15 cellular contexts compared by ENCODE assay signal in genomic region chr2:127735537-127736399, GRCh38. TPM values are rescaled to one million over a fixed set of nuclear protein-coding genes. Genes with fewer than 3 reads are reported as not detected.
DNase-seq lines count a peak whose midpoint lies in the region; ATAC-seq, FAIRE-seq and TF ChIP-seq lines count a peak whose summit lies in the region.
"Had no signal": no experiment of that assay in that cellular context is flagged by ENCODE, and none has a peak within 500 bp of the region (broad histone marks: within the 10 kb centered on the region; RNA-seq: fewer than 3 reads in every experiment).

No MANE protein-coding gene starts in this region.

- DNase-seq in bronchial epithelial cell (ENCODE audit: low read depth) (peak; percentile 39), osteoblast (ENCODE audit: insufficient read length, low spot score, missing footprints) (peak; percentile 62), transverse colon (no peak), ureter (ENCODE audit: low spot score) (no peak)
- no peak for DNase-seq in activated effector memory CD4-positive, alpha-beta T cell treated with anti-CD3 and anti-CD28 coated beads, Interleukin-2, amount 50 U/mL, for 16 hours
- DNase-seq: colonic mucosa, DMS153, glutamatergic neuron, NCI-H2107, RPMI8226 had no signal

- no peak overlapping the region for H3K4me2 ChIP-seq in osteoblast (ENCODE audit: insufficient read depth, low read length)
- H3K4me2 ChIP-seq: KMS-11 had no signal

- H2AFZ ChIP-seq in osteoblast (ENCODE audit: low read length), result no peak overlapping the region

- H3K27ac ChIP-seq in osteoblast (ENCODE audit: low read depth, low read length) (no peak overlapping the region), transverse colon (no peak overlapping the region)
- H3K27ac ChIP-seq: colonic mucosa, KMS-11, VCaP had no signal

- H3K4me1 ChIP-seq in osteoblast (ENCODE audit: insufficient read depth, low read length) (peaks cover 13% of the 10 kb centered on the region), transverse colon (peaks cover 0 to 26% (median 8%) of the 10 kb centered on the region in 4 donors)
- H3K4me1 ChIP-seq: colonic mucosa had no signal

- TF ChIP-seq CTCF in bronchial epithelial cell (IDR thresholded peaks at IDR 0.05; ENCODE audit: insufficient read depth, low read length, severe bottlenecking), result no peak
- no peak for TF ChIP-seq CTCF in osteoblast (IDR thresholded peaks at IDR 0.05; ENCODE audit: extremely low read depth, low read depth, low read length)
- no peak for TF ChIP-seq CTCF in transverse colon (IDR thresholded peaks at IDR 0.05)

- 85 to 88% methylated on average over 3 of the region's 3 CpGs for WGBS in transverse colon (ENCODE audit: low coverage in 1 of 2), 2 donors

- no peak for TF ChIP-seq POLR2A in transverse colon (IDR thresholded peaks at IDR 0.05)

- FAIRE-seq in bronchial epithelial cell (lab: Jason Lieb, UNC), result no peak

- H3K4me3 ChIP-seq in bronchial epithelial cell (ENCODE audit: low read depth, low read length) (no peak overlapping the region), osteoblast (ENCODE audit: insufficient read depth, low read length) (no peak overlapping the region), transverse colon (no peak overlapping the region)
- H3K4me3 ChIP-seq: colonic mucosa had no signal

- ATAC-seq in GM19023 (IDR thresholded peaks at IDR 0.05; ENCODE audit: unreplicated experiment) (peak; percentile 73), HG02973 (IDR thresholded peaks at IDR 0.05; ENCODE audit: unreplicated experiment) (peak; percentile 61)
- no peak for ATAC-seq in activated CD4-positive, CD25-positive, alpha-beta regulatory T cell treated with anti-CD3 and anti-CD28 coated beads, Interleukin-2, amount 50 U/mL, for 24 hours

- H3K9me3 ChIP-seq in osteoblast (ENCODE audit: low read depth, low read length) (no peaks in the 10 kb centered on the region), transverse colon (no peaks in the 10 kb centered on the region)
- H3K9me3 ChIP-seq: colonic mucosa had no signal

- intact Hi-C loops in transverse colon (cut with DNase I; ENCODE audit: low total_unique reads), result no loop called here

- H3K79me2 ChIP-seq in osteoblast (ENCODE audit: insufficient read depth, low read length), result no peaks in the 10 kb centered on the region

- no peaks in the 10 kb centered on the region for H3K27me3 ChIP-seq in bronchial epithelial cell (ENCODE audit: control insufficient read depth, insufficient read depth, low read length)
- no peaks in the 10 kb centered on the region for H3K27me3 ChIP-seq in osteoblast (ENCODE audit: insufficient read depth, low read length)
- H3K27me3 ChIP-seq in transverse colon, result no peaks in the 10 kb centered on the region
- H3K27me3 ChIP-seq: colonic mucosa had no signal

- H3K36me3 ChIP-seq in bronchial epithelial cell (ENCODE audit: control insufficient read depth, insufficient read depth, low read length) (no peaks in the 10 kb centered on the region), osteoblast (ENCODE audit: insufficient read depth, low read length) (no peaks in the 10 kb centered on the region), transverse colon (no peaks in the 10 kb centered on the region)
- H3K36me3 ChIP-seq: colonic mucosa had no signal

- in situ Hi-C loops in transverse colon (cut with MboI; ENCODE audit: low pct_ligation_motif_present in 1 of 4, low pct_unique_long_range_greater_than_20kb in 1 of 4, low sequenced_read_pairs in 3 of 4), result no loop called here

- TF ChIP-seq EP300 in transverse colon (IDR thresholded peaks at IDR 0.05; ENCODE audit: low read depth), result no peak

- H4K20me1 ChIP-seq in osteoblast (ENCODE audit: insufficient read depth, low read length), result no peaks in the 10 kb centered on the region

RNA-seq across cellular contexts. Expression of gene SFT2D3, which starts 34.5 kb away (rescaled TPM):
- 3.2 and 5.0 TPM in 2 replicates for total RNA-seq in bronchial epithelial cell
- total RNA-seq in osteoblast, result 5.8 and 6.5 TPM in 2 replicates
- total RNA-seq in transverse colon, result 10 to 100 TPM in 1 of 4 donors, 1 to 10 TPM in 3; 6.8 to 13.7 (median 8.3) TPM
- total RNA-seq in ureter, result 7.3 TPM

Comparison
In these comparisons a context has a peak if more than half of its experiments do, and no peak if none do; other contexts are left out.
1. ATAC-seq: peak in GM19023 (single experiment) and HG02973 (single experiment); none in activated CD4-positive, CD25-positive, alpha-beta regulatory T cell treated with anti-CD3 and anti-CD28 coated beads, Interleukin-2, amount 50 U/mL, for 24 hours (0 of 2).
2. DNase-seq: peak in bronchial epithelial cell (single experiment) and osteoblast (single experiment); none in transverse colon (single experiment), ureter (single experiment) and activated effector memory CD4-positive, alpha-beta T cell treated with anti-CD3 and anti-CD28 coated beads, Interleukin-2, amount 50 U/mL, for 16 hours (single experiment).